Comparison of ENCODE assay signal across 8 cellular contexts in genomic region chr3:11136871-11137626, GRCh38. TPM values are rescaled to one million over a fixed set of nuclear protein-coding genes. Genes with fewer than 3 reads are reported as not detected.
DNase-seq lines count a peak whose midpoint lies in the region; ATAC-seq, FAIRE-seq and TF ChIP-seq lines count a peak whose summit lies in the region.

No MANE protein-coding gene starts in this region.

- H3K4me1 ChIP-seq in astrocyte (ENCODE audit: insufficient read depth, low read length) (peaks cover 22% of the 10 kb centered on the region), thymus (ENCODE audit: control insufficient read depth, insufficient read depth, low read length) (no peaks in the 10 kb centered on the region)

- peak; percentile 100 for FAIRE-seq in astrocyte (lab: Jason Lieb, UNC)

- H3K27me3 ChIP-seq in astrocyte (ENCODE audit: insufficient read depth, low read length) (no peaks in the 10 kb centered on the region), thymus (ENCODE audit: control insufficient read depth, insufficient read depth) (no peaks in the 10 kb centered on the region)

- H3K4me3 ChIP-seq in astrocyte (ENCODE audit: insufficient read depth, low read depth, low read length) (peak overlapping the region; percentile 67), iPS-18c (ENCODE audit: insufficient read depth, low read depth, low read length) (peak overlapping the region; percentile 40), thymus (ENCODE audit: low read length) (no peak overlapping the region)

- peaks cover 13% of the 10 kb centered on the region for H3K4me1 Mint-ChIP-seq in astrocyte (ENCODE audit: low read depth, unreplicated experiment)
- H3K4me1 Mint-ChIP-seq in activated T-cell treated with anti-CD3 and anti-CD28 coated beads, Interleukin-2, amount 50 U/mL, for 72 hours (ENCODE audit: low read depth): peaks cover 15% of the 10 kb centered on the region

- H3K27ac ChIP-seq in astrocyte (ENCODE audit: low read depth, low read length) (peak overlapping the region; percentile 100), thymus (ENCODE audit: low read depth) (peak overlapping the region; percentile 46)

- POLR2A ChIA-PET in GM10248 (lab: Yijun Ruan, JAX): no interaction called here

- H3K9me3 Mint-ChIP-seq in astrocyte (ENCODE audit: unreplicated experiment): peaks cover 2% of the 10 kb centered on the region
- no peaks in the 10 kb centered on the region for H3K9me3 Mint-ChIP-seq in activated T-cell treated with anti-CD3 and anti-CD28 coated beads, Interleukin-2, amount 50 U/mL, for 72 hours

- peak overlapping the region; percentile 95 for H3K4me2 ChIP-seq in astrocyte (ENCODE audit: low read length)

- H3K27me3 Mint-ChIP-seq in astrocyte (ENCODE audit: low read depth, unreplicated experiment): no peaks in the 10 kb centered on the region
- H3K27me3 Mint-ChIP-seq in activated T-cell treated with anti-CD3 and anti-CD28 coated beads, Interleukin-2, amount 50 U/mL, for 72 hours (ENCODE audit: low read depth): peaks cover 25% of the 10 kb centered on the region

- peak; percentile 46 for DNase-seq in HT-29 (ENCODE audit: low spot score)
- DNase-seq in astrocyte (ENCODE audit: low read depth): peak; percentile 100
- no peak for DNase-seq in activated T-cell treated with anti-CD3 and anti-CD28 coated beads, Interleukin-2, amount 50 U/mL, for 72 hours
- no peak for DNase-seq in GM10248 (ENCODE audit: extremely low spot score)
- no peak for DNase-seq in stimulated activated CD4-positive, alpha-beta T cell treated with anti-CD3 and anti-CD28 coated beads, Interleukin-2, amount 100 ng/mL, for 24 hours
- DNase-seq in NCI-H748 (lab: John Stamatoyannopoulos, UW; ENCODE audit: unreplicated experiment): no peak

- H3K36me3 ChIP-seq in astrocyte (ENCODE audit: insufficient read depth, low read length) (no peaks in the 10 kb centered on the region), thymus (ENCODE audit: control insufficient read depth, insufficient read depth) (no peaks in the 10 kb centered on the region)

- H4K20me1 ChIP-seq in astrocyte (ENCODE audit: insufficient read depth, low read length): no peaks in the 10 kb centered on the region

- peak overlapping the region; percentile 70 for H3K4me3 Mint-ChIP-seq in astrocyte (ENCODE audit: unreplicated experiment)
- H3K4me3 Mint-ChIP-seq in activated T-cell treated with anti-CD3 and anti-CD28 coated beads, Interleukin-2, amount 50 U/mL, for 72 hours: no peak overlapping the region

- H3K9me3 ChIP-seq in astrocyte (ENCODE audit: insufficient read depth, low read depth, low read length): no peaks in the 10 kb centered on the region
- no peaks in the 10 kb centered on the region for H3K9me3 ChIP-seq in iPS-18c (ENCODE audit: control insufficient read depth, insufficient read depth, low read length)
- no peaks in the 10 kb centered on the region for H3K9me3 ChIP-seq in thymus (ENCODE audit: control insufficient read depth)

- CTCF ChIA-PET in GM10248 (lab: Yijun Ruan, JAX): no interaction called here

- TF ChIP-seq CTCF in astrocyte (IDR thresholded peaks at IDR 0.05; ENCODE audit: insufficient read depth, low read depth, low read length) (no peak), GM10248 (IDR thresholded peaks at IDR 0.05; ENCODE audit: control extremely low read depth, extremely low read depth, low read depth, missing control alignments) (no peak)

- peak overlapping the region; percentile 58 for H2AFZ ChIP-seq in astrocyte (ENCODE audit: low read depth, low read length)

- peak overlapping the region; percentile 95 for H3K27ac Mint-ChIP-seq in astrocyte (ENCODE audit: unreplicated experiment)
- no peak overlapping the region for H3K27ac Mint-ChIP-seq in activated T-cell treated with anti-CD3 and anti-CD28 coated beads, Interleukin-2, amount 50 U/mL, for 72 hours

- peak overlapping the region; percentile 96 for H3K9ac ChIP-seq in astrocyte (ENCODE audit: low read length)

- no peaks in the 10 kb centered on the region for H3K79me2 ChIP-seq in astrocyte (ENCODE audit: insufficient read depth, low read length)

- 94% methylated on average over 21 of the region's 21 CpGs for WGBS in thymus

- H3K36me3 Mint-ChIP-seq in astrocyte (ENCODE audit: low read depth, unreplicated experiment): peaks cover 1% of the 10 kb centered on the region
- H3K36me3 Mint-ChIP-seq in activated T-cell treated with anti-CD3 and anti-CD28 coated beads, Interleukin-2, amount 50 U/mL, for 72 hours (ENCODE audit: insufficient read depth in 2 of 2): no peaks in the 10 kb centered on the region

- ATAC-seq in activated T-cell treated with anti-CD3 and anti-CD28 coated beads, Interleukin-2, amount 50 U/mL, for 72 hours (replicated peaks in 1 of 2): no peak

RNA-seq across cellular contexts. Expression of gene HRH1, which starts 17.2 kb away (rescaled TPM):
- total RNA-seq in HT-29 (2014; rRNA removed; shearing (Covaris generic)): 1.9 and 3.3 TPM in 2 replicates
- total RNA-seq in astrocyte: 2.1 and 2.4 TPM in 2 replicates
- 2.4 TPM for polyA plus RNA-seq in thymus
- 1 to 10 TPM; 4.6 TPM for total RNA-seq in activated T-cell treated with anti-CD3 and anti-CD28 coated beads, Interleukin-2, amount 50 U/mL, for 72 hours

Comparison
In these comparisons a context has a peak if more than half of its experiments do, and no peak if none do; other contexts are left out.
1. DNase-seq: peak in HT-29 (single experiment) and astrocyte (single experiment); none in activated T-cell treated with anti-CD3 and anti-CD28 coated beads, Interleukin-2, amount 50 U/mL, for 72 hours (0 of 2), GM10248 (single experiment), stimulated activated CD4-positive, alpha-beta T cell treated with anti-CD3 and anti-CD28 coated beads, Interleukin-2, amount 100 ng/mL, for 24 hours (0 of 2) and NCI-H748 (single experiment).